Comparison of ENCODE assay signal across 13 cellular contexts in genomic region chr7:84502222-84502621, GRCh38.
DNase-seq lines count a peak whose midpoint lies in the region; ATAC-seq and TF ChIP-seq lines count a peak whose summit lies in the region.
"Had no signal": no experiment of that assay in that cellular context is flagged by ENCODE, and none has a peak within 500 bp of the region (broad histone marks: within the 10 kb centered on the region; RNA-seq: fewer than 3 reads in every experiment).

No MANE protein-coding gene starts in this region.

- H2AFZ ChIP-seq in neural progenitor cell (replicated peaks) (peak overlapping the region; percentile 5), hepatocyte (no peak overlapping the region)

- no peaks in the 10 kb centered on the region for H3K36me3 ChIP-seq in esophagus muscularis mucosa
- no peaks in the 10 kb centered on the region for H3K36me3 ChIP-seq in neural progenitor cell
- H3K36me3 ChIP-seq in hepatocyte (replicated peaks; ENCODE audit: insufficient read depth, low read depth) = no peaks in the 10 kb centered on the region
- H3K36me3 ChIP-seq: BLaER1 had no signal

- no peaks in the 10 kb centered on the region for H3K9me3 ChIP-seq in esophagus muscularis mucosa
- H3K9me3 ChIP-seq in neural progenitor cell (ENCODE audit: low read depth) = no peaks in the 10 kb centered on the region
- H3K9me3 ChIP-seq in hepatocyte (ENCODE audit: low read depth) = no peaks in the 10 kb centered on the region
- H3K9me3 ChIP-seq: A549, BLaER1, Caco-2 had no signal

- H3K9me3 Mint-ChIP-seq in neural progenitor cell = no peaks in the 10 kb centered on the region

- H3F3A ChIP-seq in neural progenitor cell (ENCODE audit: low read depth) = no peaks in the 10 kb centered on the region

- TF ChIP-seq CTCF in esophagus muscularis mucosa (IDR thresholded peaks at IDR 0.05) = no peak
- TF ChIP-seq CTCF in neural progenitor cell (IDR thresholded peaks at IDR 0.05) = no peak
- TF ChIP-seq CTCF in hepatocyte (IDR thresholded peaks at IDR 0.05; ENCODE audit: poor library complexity) = no peak

- H3K79me2 ChIP-seq in neural progenitor cell (ENCODE audit: low read depth) (no peaks in the 10 kb centered on the region), hepatocyte (no peaks in the 10 kb centered on the region)

- peak; percentile 8 for TF ChIP-seq EP300 in esophagus muscularis mucosa (IDR thresholded peaks at IDR 0.05)

- TF ChIP-seq POLR2A in esophagus muscularis mucosa (IDR thresholded peaks at IDR 0.05; ENCODE audit: low read depth) = no peak

- H3K4me1 ChIP-seq in esophagus muscularis mucosa (peaks cover 0 to 32% (median 19%) of the 10 kb centered on the region in 4 donors), neural progenitor cell (no peaks in the 10 kb centered on the region), hepatocyte (ENCODE audit: insufficient read depth) (no peaks in the 10 kb centered on the region)
- H3K4me1 ChIP-seq: BLaER1, Caco-2 had no signal

- no peak overlapping the region for H3K9ac ChIP-seq in neural progenitor cell
- H3K9ac ChIP-seq: BLaER1 had no signal

- no peak for ATAC-seq in stimulated activated naive CD8-positive, alpha-beta T cell treated with anti-CD3 and anti-CD28 coated beads, Interleukin-15, Interleukin-2, amounts not matched to agents 100 U/mL and 50 U/mL, for 24 hours
- ATAC-seq: A549, GM12878, HCT116, HepG2 had no signal

- no peak overlapping the region for H3K27ac Mint-ChIP-seq in neural progenitor cell
- H3K27ac Mint-ChIP-seq: CD8-positive, alpha-beta memory T cell had no signal

- intact Hi-C loops in esophagus muscularis mucosa (cut with DNase I) = no loop called here

- no peak overlapping the region for H3K4me2 ChIP-seq in neural progenitor cell
- H3K4me2 ChIP-seq in hepatocyte = no peak overlapping the region
- H3K4me2 ChIP-seq: A549, BLaER1 had no signal

- H3K4me3 ChIP-seq in esophagus muscularis mucosa = no peak overlapping the region
- no peak overlapping the region for H3K4me3 ChIP-seq in neural progenitor cell
- H3K4me3 ChIP-seq in hepatocyte = no peak overlapping the region
- H3K4me3 ChIP-seq: A549, BLaER1, GM12878 had no signal

- no peak overlapping the region for H3K4me3 Mint-ChIP-seq in neural progenitor cell
- H3K4me3 Mint-ChIP-seq: CD8-positive, alpha-beta memory T cell had no signal

- H3K36me3 Mint-ChIP-seq in neural progenitor cell = no peaks in the 10 kb centered on the region
- H3K36me3 Mint-ChIP-seq: CD8-positive, alpha-beta memory T cell had no signal

- no peaks in the 10 kb centered on the region for H3K27me3 Mint-ChIP-seq in neural progenitor cell (ENCODE audit: insufficient read depth, low read depth)
- H3K27me3 Mint-ChIP-seq: CD8-positive, alpha-beta memory T cell had no signal

- peaks cover 4% of the 10 kb centered on the region for H3K4me1 Mint-ChIP-seq in neural progenitor cell
- H3K4me1 Mint-ChIP-seq: CD8-positive, alpha-beta memory T cell had no signal

- DNase-seq in NCI-H446 (lab: John Stamatoyannopoulos, UW) (peak; percentile 13 to 86), esophagus muscularis mucosa (ENCODE audit: extremely low spot score) (no peak), neural progenitor cell (ENCODE audit: low spot score) (no peak), SIG-M5 treated with dmso at 0.1 percent for 504 hours (lab: John Stamatoyannopoulos, UW; ENCODE audit: unreplicated experiment) (no peak), hepatocyte (ENCODE audit: low spot score) (no peak)
- DNase-seq in stimulated activated naive CD8-positive, alpha-beta T cell treated with anti-CD3 and anti-CD28 coated beads, Interleukin-15, Interleukin-2, amounts not matched to agents 100 U/mL and 50 U/mL, for 24 hours = no peak
- DNase-seq: Caco-2; CD8-positive, alpha-beta memory T cell had no signal

- WGBS in esophagus muscularis mucosa = 29% methylated on average over 1 of the region's 1 CpG
- 94% methylated on average over 1 of the region's 1 CpG for WGBS in hepatocyte (ENCODE audit: low lambda C conversion rate, missing lambda C conversion rate)

- no peaks in the 10 kb centered on the region for H3K9me2 ChIP-seq in hepatocyte (replicated peaks; ENCODE audit: insufficient read depth)

- no peaks in the 10 kb centered on the region for H4K20me1 ChIP-seq in neural progenitor cell (ENCODE audit: low read depth)
- no peaks in the 10 kb centered on the region for H4K20me1 ChIP-seq in hepatocyte (ENCODE audit: insufficient read depth, poor library complexity, severe bottlenecking)
- H4K20me1 ChIP-seq: BLaER1 had no signal

- H3K27ac ChIP-seq in esophagus muscularis mucosa (replicated peaks in 1 of 4) (peak overlapping the region in 3 of 4 donors; percentile 13 to 52 (median 21)), neural progenitor cell (no peak overlapping the region), hepatocyte (no peak overlapping the region)
- H3K27ac ChIP-seq: A549, BLaER1 had no signal

- H3K27me3 ChIP-seq in esophagus muscularis mucosa (no peaks in the 10 kb centered on the region), neural progenitor cell (no peaks in the 10 kb centered on the region), hepatocyte (no peaks in the 10 kb centered on the region)
- H3K27me3 ChIP-seq: BLaER1 had no signal

Comparison
In these comparisons a context has a peak if more than half of its experiments do, and no peak if none do; other contexts are left out.
1. DNase-seq: peak in NCI-H446 (2 of 2); none in esophagus muscularis mucosa (single experiment), neural progenitor cell (single experiment), SIG-M5 treated with dmso at 0.1 percent for 504 hours (single experiment), stimulated activated naive CD8-positive, alpha-beta T cell treated with anti-CD3 and anti-CD28 coated beads, Interleukin-15, Interleukin-2, amounts not matched to agents 100 U/mL and 50 U/mL, for 24 hours (single experiment) and hepatocyte (single experiment).
2. H3K27ac ChIP-seq: peak in esophagus muscularis mucosa (3 of 4); none in neural progenitor cell (single experiment) and hepatocyte (single experiment).